ENCODE assay signal across 22 cellular contexts in the genomic region with DNA sequence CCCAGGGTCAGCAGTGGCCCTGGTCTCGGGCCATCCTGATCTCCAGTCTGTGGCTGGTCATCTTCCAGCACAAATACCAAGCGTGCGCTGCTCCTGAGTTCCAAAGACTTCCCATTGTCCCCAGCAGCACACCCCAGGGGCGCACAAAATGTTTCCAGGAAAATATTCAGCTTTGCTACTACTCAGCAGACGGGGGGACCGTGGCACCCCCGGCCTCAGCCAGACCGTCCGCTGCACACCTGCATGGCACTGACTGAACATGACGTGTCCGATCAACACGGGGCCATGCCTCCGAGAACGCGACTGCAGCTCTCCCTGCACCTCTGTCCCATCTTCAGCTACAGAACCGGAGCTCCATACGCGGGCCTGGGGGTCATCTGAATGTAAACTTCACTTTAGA.
"Had no signal": no experiment of that assay in that cellular context is flagged by ENCODE, and none has a peak within 500 bp of the region (broad histone marks: within the 10 kb centered on the region; RNA-seq: fewer than 3 reads in every experiment).

No MANE protein-coding gene starts in this region.

- H3K4me3 Mint-ChIP-seq: activated CD8-positive, alpha-beta T cell treated with anti-CD3 and anti-CD28 coated beads, Interleukin-2, amount 10 ng/mL, durations not matched to agents 7 days and 5 days; activated naive CD4-positive, alpha-beta T cell treated with anti-CD3 and anti-CD28 coated beads for 36 hours; activated naive CD8-positive, alpha-beta T cell treated with anti-CD3 and anti-CD28 coated beads, Interleukin-2, amount 50 U/mL, for 24 hours; activated T-cell treated with anti-CD3 and anti-CD28 coated beads, Interleukin-2, amount 50 U/mL, for 24 hours; activated T-helper 17 cell treated with anti-CD3 and anti-CD28 coated beads, Interleukin-2, amount 50 U/mL, for 72 hours; natural killer cell treated with Interleukin-12 subunit alpha and Interleukin-12 subunit beta and Interleukin-15 and Interleukin-18, amount 100 ng/mL, for 72 hours; stimulated activated naive CD8-positive, alpha-beta T cell treated with anti-CD3 and anti-CD28 coated beads, Interleukin-15, amount 100 ng/mL, for 72 hours had no signal

- H3K27ac Mint-ChIP-seq: activated CD8-positive, alpha-beta T cell treated with anti-CD3 and anti-CD28 coated beads, Interleukin-2, amount 10 ng/mL, durations not matched to agents 7 days and 5 days; activated naive CD4-positive, alpha-beta T cell treated with anti-CD3 and anti-CD28 coated beads for 36 hours; activated naive CD8-positive, alpha-beta T cell treated with anti-CD3 and anti-CD28 coated beads, Interleukin-2, amount 50 U/mL, for 24 hours; activated T-cell treated with anti-CD3 and anti-CD28 coated beads, Interleukin-2, amount 50 U/mL, for 24 hours; activated T-helper 17 cell treated with anti-CD3 and anti-CD28 coated beads, Interleukin-2, amount 50 U/mL, for 72 hours had no signal

- H3K79me2 ChIP-seq: hepatocyte, parathyroid adenoma had no signal

- H3K4me1 ChIP-seq: parathyroid adenoma, tibial artery had no signal

- H3K9me3 Mint-ChIP-seq: activated naive CD4-positive, alpha-beta T cell treated with anti-CD3 and anti-CD28 coated beads for 36 hours; activated naive CD8-positive, alpha-beta T cell treated with anti-CD3 and anti-CD28 coated beads, Interleukin-2, amount 50 U/mL, for 24 hours; activated T-cell treated with anti-CD3 and anti-CD28 coated beads, Interleukin-2, amount 50 U/mL, for 24 hours; activated T-helper 17 cell treated with anti-CD3 and anti-CD28 coated beads, Interleukin-2, amount 50 U/mL, for 72 hours; natural killer cell treated with Interleukin-12 subunit alpha and Interleukin-12 subunit beta and Interleukin-15 and Interleukin-18, amount 100 ng/mL, for 72 hours; stimulated activated naive CD8-positive, alpha-beta T cell treated with anti-CD3 and anti-CD28 coated beads, Interleukin-15, amount 100 ng/mL, for 72 hours had no signal

- H3K36me3 Mint-ChIP-seq: natural killer cell treated with Interleukin-12 subunit alpha and Interleukin-12 subunit beta and Interleukin-15 and Interleukin-18, amount 100 ng/mL, for 72 hours had no signal

- H3K27ac ChIP-seq: hepatocyte, parathyroid adenoma, tibial artery had no signal

- DNase-seq: activated CD4-positive, alpha-beta T cell treated with anti-CD3 and anti-CD28 coated beads for 4 hours; activated CD4-positive, CD25-positive, alpha-beta regulatory T cell; activated CD8-positive, alpha-beta T cell treated with anti-CD3 and anti-CD28 coated beads, Interleukin-2, amount 10 ng/mL, durations not matched to agents 7 days and 5 days; activated naive CD4-positive, alpha-beta T cell treated with anti-CD3 and anti-CD28 coated beads for 36 hours; activated naive CD8-positive, alpha-beta T cell treated with anti-CD3 and anti-CD28 coated beads, Interleukin-2, amount 50 U/mL, for 24 hours; activated T-cell treated with anti-CD3 and anti-CD28 coated beads, Interleukin-2, amount 50 U/mL, for 24 hours; cortex of kidney; effector CD8-positive, alpha-beta T cell; foreskin melanocyte; glutamatergic neuron; nucleus accumbens; right cardiac atrium; stimulated activated CD4-positive, alpha-beta T cell treated with anti-CD3 and anti-CD28 coated beads, Interleukin-12 subunit alpha, Interleukin-12 subunit beta, amount 100 ng/mL, for 4 hours; stimulated activated CD4-positive, alpha-beta T cell treated with anti-CD3 and anti-CD28 coated beads, Interleukin-4, amount 100 ng/mL, for 4 hours; stimulated activated naive CD8-positive, alpha-beta T cell treated with anti-CD3 and anti-CD28 coated beads, Interleukin-15, amount 100 ng/mL, for 72 hours; T-helper 1 cell; T1000; tibial artery had no signal

- H3K9me3 ChIP-seq: tibial artery had no signal

- H3K4me3 ChIP-seq: hepatocyte, tibial artery had no signal

- H3K9ac ChIP-seq: parathyroid adenoma had no signal

- H3K27me3 ChIP-seq: hepatocyte had no signal

- H3K4me2 ChIP-seq: hepatocyte had no signal

- H3K27me3 Mint-ChIP-seq: activated naive CD8-positive, alpha-beta T cell treated with anti-CD3 and anti-CD28 coated beads, Interleukin-2, amount 50 U/mL, for 24 hours had no signal

- H3K36me3 ChIP-seq: tibial artery had no signal

- H2AFZ ChIP-seq: hepatocyte, parathyroid adenoma had no signal

- ATAC-seq: activated CD8-positive, alpha-beta T cell treated with anti-CD3 and anti-CD28 coated beads, Interleukin-2, amount 10 ng/mL, durations not matched to agents 7 days and 5 days; activated naive CD8-positive, alpha-beta T cell treated with anti-CD3 and anti-CD28 coated beads, Interleukin-2, amount 50 U/mL, for 24 hours; activated T-helper 17 cell treated with anti-CD3 and anti-CD28 coated beads, Interleukin-2, amount 50 U/mL, for 72 hours; natural killer cell treated with Interleukin-12 subunit alpha and Interleukin-12 subunit beta and Interleukin-15 and Interleukin-18, amount 100 ng/mL, for 72 hours; right cardiac atrium; stimulated activated naive CD8-positive, alpha-beta T cell treated with anti-CD3 and anti-CD28 coated beads, Interleukin-15, amount 100 ng/mL, for 72 hours had no signal
